ENCODE assay signal across 16 cellular contexts in genomic region chr10:69459893-69460575, GRCh38. TPM values are rescaled to one million over a fixed set of nuclear protein-coding genes. Genes with fewer than 3 reads are reported as not detected.
DNase-seq lines count a peak whose midpoint lies in the region; ATAC-seq and TF ChIP-seq lines count a peak whose summit lies in the region.
"Had no signal": no experiment of that assay in that cellular context is flagged by ENCODE, and none has a peak within 500 bp of the region (broad histone marks: within the 10 kb centered on the region; RNA-seq: fewer than 3 reads in every experiment).

No MANE protein-coding gene starts in this region.

- POLR2A ChIA-PET in HCT116 (lab: Charles Lee) = no interaction called here

- CTCF ChIA-PET in HCT116 (lab: Charles Lee) = interaction anchor here (0.7 kb wide), 1 partner anchor 13 kb away, joined by 3 read pairs; no protein-coding TSS in a partner anchor

- H3K27ac ChIP-seq in HCT116 (ENCODE audit: low read depth, low read length) (peak overlapping the region; percentile 69; the same call in 1 of the 2 replicates), body of pancreas (peak overlapping the region; percentile 25 to 85 (median 60))

- H3K27me3 ChIP-seq in HCT116 (ENCODE audit: insufficient read depth, low read length) (no peaks in the 10 kb centered on the region), body of pancreas (no peaks in the 10 kb centered on the region), mucosa of stomach (ENCODE audit: control insufficient read depth, insufficient read depth, low read length) (no peaks in the 10 kb centered on the region)

- RAD21 ChIA-PET in HCT116 (lab: Charles Lee; ENCODE audit: low non-redundant PET in 1 of 2, low total read pairs in 2 of 2, uncharacterized antibody in 2 of 2, unreplicated experiment in 2 of 2) = no interaction called here

- H3K9me2 ChIP-seq in HCT116 (ENCODE audit: insufficient read depth) = no peaks in the 10 kb centered on the region

- H3K36me3 ChIP-seq in HCT116 (ENCODE audit: control insufficient read depth in 1 of 2, insufficient read depth in 2 of 2, low read length in 2 of 2) (0 out of 4 replicates have a peak, but pooled peaks cover 0 to 3% of the 10 kb centered on the region in 2 experiments), body of pancreas (replicated peaks in 1 of 2; ENCODE audit: insufficient read depth in 1 of 2, low read depth in 2 of 2) (no peaks in the 10 kb centered on the region), mucosa of stomach (ENCODE audit: control insufficient read depth, insufficient read depth, low read length) (no peaks in the 10 kb centered on the region)
- H3K36me3 ChIP-seq: HAP-1 had no signal

- ATAC-seq in HCT116 (no peak), body of pancreas (no peak), HG03280 (IDR thresholded peaks at IDR 0.05; ENCODE audit: unreplicated experiment) (no peak)
- ATAC-seq: activated naive CD4-positive, alpha-beta T cell treated with anti-CD3 and anti-CD28 coated beads, Interleukin-2, amount 50 U/mL, for 72 hours; T-cell had no signal

- WGBS in body of pancreas, 2 donors = 80 to 83% methylated on average over 3 to 12 of the region's 12 CpGs

- H3K79me2 ChIP-seq in HCT116 (ENCODE audit: insufficient read depth, low read length) = no peaks in the 10 kb centered on the region; the same call in 1 of the 2 replicates

- no peak for TF ChIP-seq RAD21 in HCT116 (IDR thresholded peaks at IDR 0.05; ENCODE audit: low read depth)

- H3K9ac ChIP-seq in HCT116 (ENCODE audit: low read length) = no peak overlapping the region
- peak overlapping the region; percentile 67 for H3K9ac ChIP-seq in mucosa of stomach (ENCODE audit: low read length)

- H3K4me3 ChIP-seq in HCT116 (replicated peaks in 1 of 2; ENCODE audit: low read depth in 1 of 2, low read length in 2 of 2) (no peak overlapping the region), body of pancreas (no peak overlapping the region), mucosa of stomach (ENCODE audit: low read length) (no peak overlapping the region)
- H3K4me3 ChIP-seq: HAP-1 had no signal

- H4K20me1 ChIP-seq in HCT116 (ENCODE audit: insufficient read depth) = no peaks in the 10 kb centered on the region

- H3K9me3 ChIP-seq in HCT116 (ENCODE audit: control insufficient read depth in 1 of 2, insufficient read depth in 1 of 2, low read depth in 1 of 2, low read length in 2 of 2) = no peaks in the 10 kb centered on the region
- no peaks in the 10 kb centered on the region for H3K9me3 ChIP-seq in body of pancreas
- no peaks in the 10 kb centered on the region for H3K9me3 ChIP-seq in mucosa of stomach (ENCODE audit: control insufficient read depth, low read length)
- H3K9me3 ChIP-seq: HAP-1 had no signal

- no peak overlapping the region for H3K4me2 ChIP-seq in HCT116 (ENCODE audit: low read length)

- intact Hi-C loops in HCT116 (cut with micrococcal nuclease) = loop anchor here (10.0 kb wide), 1 partner anchor 45 kb away; no protein-coding TSS in a partner anchor
- intact Hi-C loops in body of pancreas (cut with DNase I) = no loop called here

- no peak overlapping the region for H2AFZ ChIP-seq in HCT116 (ENCODE audit: low read depth, low read length, poor library complexity, severe bottlenecking)

- TF ChIP-seq POLR2A in HCT116 (IDR thresholded peaks at IDR 0.05; ENCODE audit: borderline replicate concordance, extremely low read depth, insufficient read depth, insufficient read length) = no peak
- TF ChIP-seq POLR2A in body of pancreas (IDR thresholded peaks at IDR 0.05) = no peak

- BruUV-seq in HCT116 (replicated peaks; lab: Mats Ljungman, UMichigan) = no TSS peak

- DNase-seq in HCT116 (ENCODE audit: low read depth, low spot score) (no peak), body of pancreas (no peak), superior temporal gyrus (ENCODE audit: extremely low spot score) (peak; percentile 8), NCI-H1436 treated with DMSO at 0.1 percent for 48 hours (lab: John Stamatoyannopoulos, UW) (no peak)
- no peak for DNase-seq in activated CD4-positive, alpha-beta T cell treated with anti-CD3 and anti-CD28 coated beads, Interleukin-2, amount 50 U/mL, for 1 hour
- DNase-seq: activated B cell treated with CpG ODN at 0.5 μM for 24 hours; NCI-H1694; NCI-H524 treated with DMSO at 0.1 percent for 48 hours; stimulated activated CD4-positive, alpha-beta T cell treated with anti-CD3 and anti-CD28 coated beads, Interleukin-2, amount 100 ng/mL, for 24 hours; T-cell had no signal

- TF ChIP-seq CTCF in HCT116 (IDR thresholded peaks at IDR 0.05 in 2 of 3, conservative IDR thresholded peaks at IDR 0.05 in 1 of 3; ENCODE audit: borderline replicate concordance in 1 of 3, insufficient read depth in 1 of 3, low read depth in 2 of 3, low read length in 2 of 3) = no peak
- no peak for TF ChIP-seq CTCF in body of pancreas (IDR thresholded peaks at IDR 0.05)

- H3K4me1 ChIP-seq in HCT116 (ENCODE audit: control insufficient read depth in 1 of 2, insufficient read depth in 2 of 2, low read length in 2 of 2) = peaks cover 46 to 67% of the 10 kb centered on the region in 2 experiments
- peaks cover 43% of the 10 kb centered on the region for H3K4me1 ChIP-seq in body of pancreas
- peaks cover 87% of the 10 kb centered on the region for H3K4me1 ChIP-seq in mucosa of stomach (ENCODE audit: control insufficient read depth, insufficient read depth, low read length)
- H3K4me1 ChIP-seq: HAP-1 had no signal

TF ChIP-seq in HCT116, 20 proteins besides CTCF, POLR2A, EP300 and RAD21 (continues in another document):
- TF ChIP-seq EGR1 (IDR thresholded peaks at IDR 0.05; ENCODE audit: low read depth) (no peak), CEBPB (IDR thresholded peaks at IDR 0.05; ENCODE audit: low read depth) (no peak), POLR2AphosphoS5 (IDR thresholded peaks at IDR 0.05; ENCODE audit: low read depth, low read length) (no peak), CBX3 (IDR thresholded peaks at IDR 0.05; ENCODE audit: low read depth) (no peak), ZNF274 (IDR thresholded peaks at IDR 0.05; ENCODE audit: low read depth, low read length) (no peak), JUND (IDR thresholded peaks at IDR 0.05) (no peak), YY1 (IDR thresholded peaks at IDR 0.05; ENCODE audit: extremely low read depth, insufficient replicate concordance, low read depth, low read length) (no peak), MAX (IDR thresholded peaks at IDR 0.05) (no peak), ZFX (IDR thresholded peaks at IDR 0.05) (no peak), ATF3 (IDR thresholded peaks at IDR 0.05) (no peak), EZH2phosphoT487 (IDR thresholded peaks at IDR 0.05; ENCODE audit: borderline replicate concordance) (no peak), SP1 (IDR thresholded peaks at IDR 0.05; ENCODE audit: low read depth) (no peak), SRF (IDR thresholded peaks at IDR 0.05; ENCODE audit: low read depth) (no peak), FOSL1 (IDR thresholded peaks at IDR 0.05; ENCODE audit: low read depth) (no peak), SIN3A (IDR thresholded peaks at IDR 0.05; ENCODE audit: low read depth) (no peak), ZBTB33 (IDR thresholded peaks at IDR 0.05; ENCODE audit: extremely low read depth, insufficient replicate concordance, low read length) (no peak), TCF7L2 (IDR thresholded peaks at IDR 0.05; ENCODE audit: borderline replicate concordance, extremely low read depth, insufficient read depth, insufficient read length) (no peak)

RNA-seq across cellular contexts. Expression of gene TSPAN15, which starts 8.8 kb away (rescaled TPM):
- total RNA-seq in HCT116 (2021; ENCODE audit: unreplicated experiment) (16.0 TPM), body of pancreas (10 to 100 TPM; 20.0 to 32.0 TPM)
- polyA plus RNA-seq in HCT116 (2012) = 30.7 and 42.6 TPM in 2 replicates

RNA-seq across cellular contexts. Expression of gene TACR2, which starts 43.3 kb away (rescaled TPM):
- total RNA-seq in HCT116 (2021; ENCODE audit: unreplicated experiment) (not detected), body of pancreas (under 1 TPM in 1 of 2 donors, not detected in 1; 0.66 TPM)
- polyA plus RNA-seq in HCT116 (2012) = 0.09 and 0.14 TPM in 2 replicates
- total RNA-seq: activated B cell treated with CpG ODN at 0.5 μM for 24 hours, B cell, kidney epithelial cell, T-cell had no signal
